In the genomic region with DNA sequence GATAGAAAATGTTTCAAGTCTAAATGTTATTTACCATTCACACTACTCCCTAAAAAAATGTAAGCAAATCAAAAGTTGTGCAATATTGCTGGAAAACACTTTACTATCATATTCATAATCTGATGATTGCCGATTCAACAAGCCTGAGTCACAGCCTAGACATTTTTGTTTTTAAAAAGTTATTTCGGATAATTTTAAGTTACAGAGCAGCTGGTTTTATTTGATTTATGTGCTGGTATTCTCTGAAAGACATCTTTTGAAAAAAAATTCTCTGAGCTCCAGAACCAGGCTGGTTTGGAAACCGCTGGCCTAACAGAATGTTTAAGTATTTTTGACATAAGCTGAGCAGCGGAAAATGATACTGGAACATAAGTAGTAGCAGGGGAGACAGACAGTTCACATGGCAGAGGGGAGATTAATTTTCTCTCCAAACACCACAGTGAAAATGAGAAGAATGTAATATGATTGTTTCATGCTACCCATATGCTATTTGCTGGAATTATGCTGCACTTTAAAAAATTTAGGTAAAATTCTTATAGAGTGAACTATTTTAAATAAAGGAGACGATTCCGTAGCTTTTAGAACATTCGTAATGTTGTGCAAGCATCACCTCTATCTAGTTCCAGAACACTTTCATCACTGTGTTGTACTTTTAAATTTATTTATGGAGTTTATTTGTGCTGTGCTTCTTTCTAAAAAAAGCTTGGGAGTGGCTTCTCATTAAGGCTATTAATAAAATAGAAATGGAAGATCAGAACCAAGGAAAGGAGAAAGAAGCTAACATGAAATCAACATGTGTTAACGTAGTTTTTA, we compare ENCODE assay signal across 16 cellular contexts. TPM values are rescaled to one million over a fixed set of nuclear protein-coding genes. Genes with fewer than 3 reads are reported as not detected.
DNase-seq lines count a peak whose midpoint lies in the region; ATAC-seq and TF ChIP-seq lines count a peak whose summit lies in the region.
"Had no signal": no experiment of that assay in that cellular context is flagged by ENCODE, and none has a peak within 500 bp of the region (broad histone marks: within the 10 kb centered on the region; RNA-seq: fewer than 3 reads in every experiment).

No MANE protein-coding gene starts in this region.

- H3K27me3 Mint-ChIP-seq in nephron (ENCODE audit: low read depth) = no peaks in the 10 kb centered on the region

- H3K27ac Mint-ChIP-seq in nephron = peak overlapping the region; percentile 15 to 82 (median 44)
- H3K27ac Mint-ChIP-seq: activated naive CD4-positive, alpha-beta T cell treated with anti-CD3 and anti-CD28 coated beads, Interleukin-2, amount 50 U/mL, for 24 hours; memory B cell had no signal

- H3K27ac ChIP-seq in foreskin keratinocyte = no peak overlapping the region

- H3K9me3 Mint-ChIP-seq in nephron = peaks cover 4% of the 10 kb centered on the region
- H3K9me3 Mint-ChIP-seq: activated naive CD4-positive, alpha-beta T cell treated with anti-CD3 and anti-CD28 coated beads, Interleukin-2, amount 50 U/mL, for 24 hours; memory B cell had no signal

- H3K27me3 ChIP-seq in foreskin keratinocyte = no peaks in the 10 kb centered on the region

- H3K4me1 ChIP-seq in foreskin keratinocyte = peaks cover 4% of the 10 kb centered on the region

- ATAC-seq in foreskin keratinocyte (peak; percentile 71), GM19452 (IDR thresholded peaks at IDR 0.05; ENCODE audit: unreplicated experiment) (no peak)

- DNase-seq in EL (peak; percentile 38), amniotic epithelial cell (ENCODE audit: low read depth) (peak; percentile 83), foreskin keratinocyte (no peak), NCI-H146 (lab: John Stamatoyannopoulos, UW) (no peak), HT-29 (ENCODE audit: low spot score) (no peak), NCI-H446 treated with DMSO at 0.1 percent for 48 hours (lab: John Stamatoyannopoulos, UW) (no peak)
- DNase-seq: activated CD8-positive, alpha-beta memory T cell treated with anti-CD3 and anti-CD28 coated beads for 24 hours; dermis blood vessel endothelial cell; GOT3; NCI-H345; nucleus accumbens; T1000 had no signal

- no peaks in the 10 kb centered on the region for H3K36me3 Mint-ChIP-seq in nephron (ENCODE audit: low read depth)
- H3K36me3 Mint-ChIP-seq: activated naive CD4-positive, alpha-beta T cell treated with anti-CD3 and anti-CD28 coated beads, Interleukin-2, amount 50 U/mL, for 24 hours; memory B cell had no signal

- peak overlapping the region in 1 of 3 experiments; percentile 39 for H3K4me3 Mint-ChIP-seq in nephron
- H3K4me3 Mint-ChIP-seq: activated naive CD4-positive, alpha-beta T cell treated with anti-CD3 and anti-CD28 coated beads, Interleukin-2, amount 50 U/mL, for 24 hours; memory B cell had no signal

- no peak for TF ChIP-seq CTCF in foreskin keratinocyte (conservative IDR thresholded peaks at IDR 0.05)
- TF ChIP-seq CTCF in nephron (IDR thresholded peaks at IDR 0.05; ENCODE audit: unreplicated experiment in 3 of 3) = no peak

- H3K4me1 Mint-ChIP-seq in nephron = peaks cover 43% of the 10 kb centered on the region
- H3K4me1 Mint-ChIP-seq: activated naive CD4-positive, alpha-beta T cell treated with anti-CD3 and anti-CD28 coated beads, Interleukin-2, amount 50 U/mL, for 24 hours had no signal

RNA-seq across cellular contexts. Expression of a gene that starts 36.0 kb away (rescaled TPM):
- 13.3 and 14.8 TPM in 2 replicates for total RNA-seq in foreskin keratinocyte
- polyA plus RNA-seq in foreskin keratinocyte = 2.4 and 3.6 TPM in 2 replicates
- 29.0 and 29.6 TPM in 2 replicates for total RNA-seq in HT-29 (2014; rRNA removed; shearing (Covaris generic))

Comparison
In these comparisons a context has a peak if more than half of its experiments do, and no peak if none do; other contexts are left out.
1. DNase-seq: peak in EL (single experiment) and amniotic epithelial cell (single experiment); none in foreskin keratinocyte (0 of 2), NCI-H146 (single experiment), HT-29 (single experiment) and NCI-H446 treated with DMSO at 0.1 percent for 48 hours (single experiment).